In genomic region chr2:195308163-195308562, GRCh38 we compare ENCODE assay signal across 18 cellular contexts.
DNase-seq lines count a peak whose midpoint lies in the region; ATAC-seq and TF ChIP-seq lines count a peak whose summit lies in the region.
"Had no signal": no experiment of that assay in that cellular context is flagged by ENCODE, and none has a peak within 500 bp of the region (broad histone marks: within the 10 kb centered on the region; RNA-seq: fewer than 3 reads in every experiment).

No MANE protein-coding gene starts in this region.

- no peaks in the 10 kb centered on the region for H3K36me3 ChIP-seq in HUES48 (ENCODE audit: control insufficient read depth, insufficient read depth, low read length)
- no peaks in the 10 kb centered on the region for H3K36me3 ChIP-seq in PC-3 (ENCODE audit: low read depth, low read length)
- H3K36me3 ChIP-seq in hepatocyte (replicated peaks; ENCODE audit: insufficient read depth, low read depth), result no peaks in the 10 kb centered on the region
- no peaks in the 10 kb centered on the region for H3K36me3 ChIP-seq in heart left ventricle
- H3K36me3 ChIP-seq: BLaER1 treated with 17β-estradiol and CSF1 and Interleukin-3, amounts not matched to agents 10 nM and 100 nM had no signal

- H2AFZ ChIP-seq in PC-3 (ENCODE audit: low read length) (no peak overlapping the region), hepatocyte (no peak overlapping the region)

- H3K79me2 ChIP-seq in PC-3 (ENCODE audit: low read length), result no peaks in the 10 kb centered on the region
- no peaks in the 10 kb centered on the region for H3K79me2 ChIP-seq in hepatocyte

- H3F3A ChIP-seq in PC-3 (ENCODE audit: low read length, unreplicated experiment), result no peaks in the 10 kb centered on the region

- ATAC-seq in PC-3, result peak; percentile 53
- ATAC-seq in heart left ventricle, result no peak
- ATAC-seq: CD8-positive, alpha-beta T cell; HCT116 had no signal

- H3K4me1 ChIP-seq in HUES48 (ENCODE audit: control insufficient read depth, insufficient read depth, low read length) (peaks cover 43% of the 10 kb centered on the region), PC-3 (ENCODE audit: insufficient read depth, low read length) (no peaks in the 10 kb centered on the region), hepatocyte (ENCODE audit: insufficient read depth) (peaks cover 7% of the 10 kb centered on the region), heart left ventricle (no peaks in the 10 kb centered on the region)

- in situ Hi-C loops in ACHN (cut with HindIII; ENCODE audit: low pct_ligation_motif_present, low pct_unique_long_range_greater_than_20kb, low sequenced_read_pairs), result no loop called here

- H3K27ac ChIP-seq in HUES48 (ENCODE audit: low read depth, low read length) (peak overlapping the region; percentile 68), PC-3 (ENCODE audit: low read length) (no peak overlapping the region), hepatocyte (peak overlapping the region; percentile 36), heart left ventricle (no peak overlapping the region)
- H3K27ac ChIP-seq: BLaER1 treated with 17β-estradiol and CSF1 and Interleukin-3, amounts not matched to agents 10 nM and 100 nM had no signal

- no peak overlapping the region for H3K4me3 ChIP-seq in HUES48 (ENCODE audit: low read depth, low read length)
- no peak overlapping the region for H3K4me3 ChIP-seq in PC-3 (ENCODE audit: low read length)
- H3K4me3 ChIP-seq in hepatocyte, result no peak overlapping the region
- no peak overlapping the region for H3K4me3 ChIP-seq in heart left ventricle
- H3K4me3 ChIP-seq: BLaER1 treated with 17β-estradiol and CSF1 and Interleukin-3, amounts not matched to agents 10 nM and 100 nM had no signal

- no peak for TF ChIP-seq POLR2A in heart left ventricle (IDR thresholded peaks at IDR 0.05)

- no TSS peak for BruUV-seq in PC-3 (replicated peaks; lab: Mats Ljungman, UMichigan)

- POLR2A ChIA-PET in PC-3 (lab: Charles Lee; ENCODE audit: unreplicated experiment), result no interaction called here

- no peaks in the 10 kb centered on the region for H3K9me2 ChIP-seq in PC-3 (replicated peaks; ENCODE audit: low read length)
- no peaks in the 10 kb centered on the region for H3K9me2 ChIP-seq in hepatocyte (replicated peaks; ENCODE audit: insufficient read depth)

- peaks cover 25% of the 10 kb centered on the region for H3K27me3 ChIP-seq in HUES48 (ENCODE audit: control insufficient read depth, insufficient read depth, low read length)
- no peaks in the 10 kb centered on the region for H3K27me3 ChIP-seq in PC-3 (ENCODE audit: low read length)
- H3K27me3 ChIP-seq in hepatocyte, result no peaks in the 10 kb centered on the region
- H3K27me3 ChIP-seq in heart left ventricle, result no peaks in the 10 kb centered on the region
- H3K27me3 ChIP-seq: BLaER1 treated with 17β-estradiol and CSF1 and Interleukin-3, amounts not matched to agents 10 nM and 100 nM had no signal

- 12% methylated on average over 1 of the region's 1 CpG for WGBS in hepatocyte (ENCODE audit: low lambda C conversion rate, missing lambda C conversion rate)
- 38 to 51% (median 46%) methylated on average over 1 of the region's 1 CpG for WGBS in heart left ventricle, 4 donors

- intact Hi-C loops in PC-3 (cut with micrococcal nuclease) (loop anchor here (10.0 kb wide), 1 partner anchor 273 kb away; no protein-coding TSS in a partner anchor), heart left ventricle (cut with DNase I) (no loop called here)

- H3K9ac ChIP-seq in HUES48 (ENCODE audit: low read depth, low read length) (no peak overlapping the region), PC-3 (ENCODE audit: low read length) (no peak overlapping the region)
- H3K9ac ChIP-seq: BLaER1 treated with 17β-estradiol and CSF1 and Interleukin-3, amounts not matched to agents 10 nM and 100 nM had no signal

- 0 out of 2 replicates have a peak overlapping the region, but pooled peaks have one; percentile 15 for H3K4me2 ChIP-seq in PC-3 (ENCODE audit: low read length)
- H3K4me2 ChIP-seq in hepatocyte, result no peak overlapping the region
- H3K4me2 ChIP-seq: BLaER1 treated with 17β-estradiol and CSF1 and Interleukin-3, amounts not matched to agents 10 nM and 100 nM had no signal

- CTCF ChIA-PET in PC-3 (lab: Charles Lee), result no interaction called here

- no peaks in the 10 kb centered on the region for H3K9me3 ChIP-seq in HUES48 (ENCODE audit: control insufficient read depth, insufficient read depth, low read length)
- H3K9me3 ChIP-seq in PC-3 (ENCODE audit: low read length), result no peaks in the 10 kb centered on the region
- H3K9me3 ChIP-seq in hepatocyte (ENCODE audit: low read depth), result no peaks in the 10 kb centered on the region
- H3K9me3 ChIP-seq in heart left ventricle, result no peaks in the 10 kb centered on the region

- peak; percentile 6 for DNase-seq in PC-3
- no peak for DNase-seq in hepatocyte (ENCODE audit: low spot score)
- no peak for DNase-seq in heart left ventricle
- no peak for DNase-seq in GDM1 (lab: John Stamatoyannopoulos, UW)
- no peak for DNase-seq in ACHN
- DNase-seq in COLO829 (ENCODE audit: low spot score), result no peak
- DNase-seq: CD8-positive, alpha-beta T cell; COR-L47; DMS 273 treated with DMSO at 0.1 percent for 48 hours; DMS53; DND-41; EL; GOT3; HFFc6; KBM-7 had no signal

- TF ChIP-seq CTCF in PC-3 (conservative IDR thresholded peaks at IDR 0.05; ENCODE audit: low read depth, low read length) (no peak), hepatocyte (IDR thresholded peaks at IDR 0.05; ENCODE audit: poor library complexity) (no peak), heart left ventricle (IDR thresholded peaks at IDR 0.05) (no peak)

- no peaks in the 10 kb centered on the region for H4K20me1 ChIP-seq in PC-3 (ENCODE audit: low read length)
- no peaks in the 10 kb centered on the region for H4K20me1 ChIP-seq in hepatocyte (ENCODE audit: insufficient read depth, poor library complexity, severe bottlenecking)
- H4K20me1 ChIP-seq: BLaER1 treated with 17β-estradiol and CSF1 and Interleukin-3, amounts not matched to agents 10 nM and 100 nM had no signal

Comparison
In these comparisons a context has a peak if more than half of its experiments do, and no peak if none do; other contexts are left out.
1. H3K27ac ChIP-seq: peak in HUES48 (single experiment) and hepatocyte (single experiment); none in PC-3 (single experiment) and heart left ventricle (0 of 12).